18 cellular contexts compared by ENCODE assay signal in genomic region chr1:5858844-5859407, GRCh38.
"Had no signal": no experiment of that assay in that cellular context is flagged by ENCODE, and none has a peak within 500 bp of the region (broad histone marks: within the 10 kb centered on the region; RNA-seq: fewer than 3 reads in every experiment).

No MANE protein-coding gene starts in this region.

- FAIRE-seq: small intestine had no signal

- H3K4me1 ChIP-seq: esophagus muscularis mucosa, gastrocnemius medialis, heart right ventricle, right atrium auricular region, stomach, transverse colon had no signal

- H3K36me3 ChIP-seq: gastrocnemius medialis had no signal

- DNase-seq: effector memory CD4-positive, alpha-beta T cell; gastrocnemius medialis; heart right ventricle; hypothalamus; left colon; naive thymus-derived CD4-positive, alpha-beta T cell; nephron progenitor cell; posterior cingulate gyrus; small intestine; stimulated activated CD4-positive, alpha-beta T cell treated with anti-CD3 and anti-CD28 coated beads, Interleukin-12 subunit alpha, Interleukin-12 subunit beta, amount 100 ng/mL, for 4 hours; stimulated activated naive CD4-positive, alpha-beta T cell; stomach; substantia nigra; transverse colon had no signal

- H3K27me3 ChIP-seq: esophagus muscularis mucosa, gastrocnemius medialis, heart right ventricle, right atrium auricular region, stomach, transverse colon had no signal

- H3K27ac ChIP-seq: epithelial cell of prostate, esophagus muscularis mucosa, gastrocnemius medialis, heart right ventricle, right atrium auricular region, stomach, thoracic aorta, transverse colon had no signal

- H3K4me3 Mint-ChIP-seq: naive thymus-derived CD4-positive, alpha-beta T cell; nephron progenitor cell had no signal

- H3K9me3 ChIP-seq: esophagus muscularis mucosa, gastrocnemius medialis, heart right ventricle, right atrium auricular region, stomach, thoracic aorta, transverse colon had no signal

- ATAC-seq: gastrocnemius medialis; heart right ventricle; left colon; naive thymus-derived CD4-positive, alpha-beta T cell had no signal

- H3K27ac Mint-ChIP-seq: naive thymus-derived CD4-positive, alpha-beta T cell; nephron progenitor cell had no signal

- H3K4me3 ChIP-seq: esophagus muscularis mucosa, gastrocnemius medialis, heart right ventricle, right atrium auricular region, stomach, thoracic aorta, transverse colon had no signal

- H3K27me3 Mint-ChIP-seq: naive thymus-derived CD4-positive, alpha-beta T cell had no signal

- H3K4me1 Mint-ChIP-seq: naive thymus-derived CD4-positive, alpha-beta T cell; nephron progenitor cell had no signal
